ENCODE assay signal across 18 cellular contexts in the genomic region with DNA sequence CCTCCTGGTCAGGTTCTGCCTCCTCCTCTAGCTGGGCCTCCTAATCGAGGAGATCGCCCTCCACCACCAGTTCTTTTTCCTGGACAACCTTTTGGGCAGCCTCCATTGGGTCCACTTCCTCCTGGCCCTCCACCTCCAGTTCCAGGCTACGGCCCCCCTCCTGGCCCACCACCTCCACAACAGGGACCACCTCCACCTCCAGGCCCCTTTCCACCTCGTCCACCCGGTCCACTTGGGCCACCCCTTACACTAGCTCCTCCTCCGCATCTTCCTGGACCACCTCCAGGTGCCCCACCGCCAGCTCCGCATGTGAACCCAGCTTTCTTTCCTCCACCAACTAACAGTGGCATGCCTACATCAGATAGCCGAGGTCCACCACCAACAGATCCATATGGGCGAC. TPM values are rescaled to one million over a fixed set of nuclear protein-coding genes. Genes with fewer than 3 reads are reported as not detected.
DNase-seq lines count a peak whose midpoint lies in the region; ATAC-seq and TF ChIP-seq lines count a peak whose summit lies in the region.
"Had no signal": no experiment of that assay in that cellular context is flagged by ENCODE, and none has a peak within 500 bp of the region (broad histone marks: within the 10 kb centered on the region; RNA-seq: fewer than 3 reads in every experiment).

No MANE protein-coding gene starts in this region.

- POLR2A ChIA-PET in IMR-90 (lab: Charles Lee; ENCODE audit: unreplicated experiment) (no interaction called here), RWPE1 (lab: Yijun Ruan, JAX; ENCODE audit: low non-redundant PET) (no interaction called here)

- H3K4me2 ChIP-seq in IMR-90 (ENCODE audit: low read depth, low read length) = no peak overlapping the region
- no peak overlapping the region for H3K4me2 ChIP-seq in trophoblast cell (ENCODE audit: low read length)
- H3K4me2 ChIP-seq: KMS-11 had no signal

- no peak overlapping the region for H2BK20ac ChIP-seq in IMR-90 (ENCODE audit: low read depth, low read length)

- peaks cover 12% of the 10 kb centered on the region for H3K4me1 Mint-ChIP-seq in activated CD4-positive, alpha-beta T cell treated with anti-CD3 and anti-CD28 coated beads, Interleukin-2, amount 10 ng/mL, durations not matched to agents 24 days and 14 days
- H3K4me1 Mint-ChIP-seq in endodermal cell (no peaks in the 10 kb centered on the region), osteocyte (ENCODE audit: unreplicated experiment) (no peaks in the 10 kb centered on the region)
- peaks cover 10 to 15% of the 10 kb centered on the region in 2 donors for H3K4me1 Mint-ChIP-seq in natural killer cell treated with Interleukin-12 subunit alpha and Interleukin-12 subunit beta and Interleukin-15 and Interleukin-18, amount 100 ng/mL, for 72 hours (ENCODE audit: low read depth in 2 of 2)

- no peak overlapping the region for H4K5ac ChIP-seq in IMR-90 (ENCODE audit: low read depth, low read length)

- no peaks in the 10 kb centered on the region for H3K9me3 Mint-ChIP-seq in activated CD4-positive, alpha-beta T cell treated with anti-CD3 and anti-CD28 coated beads, Interleukin-2, amount 10 ng/mL, durations not matched to agents 24 days and 14 days
- H3K9me3 Mint-ChIP-seq in endodermal cell (no peaks in the 10 kb centered on the region), osteocyte (ENCODE audit: unreplicated experiment) (no peaks in the 10 kb centered on the region)
- no peaks in the 10 kb centered on the region for H3K9me3 Mint-ChIP-seq in natural killer cell treated with Interleukin-12 subunit alpha and Interleukin-12 subunit beta and Interleukin-15 and Interleukin-18, amount 100 ng/mL, for 72 hours
- H3K9me3 Mint-ChIP-seq: CD8-positive, alpha-beta T cell had no signal

- intact Hi-C loops in activated CD4-positive, alpha-beta T cell treated with anti-CD3 and anti-CD28 coated beads, Interleukin-2, amount 10 ng/mL, durations not matched to agents 24 days and 14 days (cut with micrococcal nuclease) = loop anchor here (10.0 kb wide), 1 partner anchor 394 kb away; no protein-coding TSS in a partner anchor
- intact Hi-C loops in IMR-90 (cut with micrococcal nuclease) = no loop called here

- BruUV-seq in IMR-90 (replicated peaks; lab: Mats Ljungman, UMichigan) = TSS peak; percentile 37

- H3K79me1 ChIP-seq in IMR-90 (ENCODE audit: low read depth in 1 of 2, low read length in 2 of 2) = peaks cover 30 to 40% of the 10 kb centered on the region in 2 experiments
- H3K79me1 ChIP-seq in trophoblast cell (ENCODE audit: low read length) = no peaks in the 10 kb centered on the region

- no peak overlapping the region for H2AK9ac ChIP-seq in IMR-90 (replicated peaks; ENCODE audit: low read depth, low read length, poor library complexity)

- H3K18ac ChIP-seq in IMR-90 (ENCODE audit: low read depth, low read length) = no peak overlapping the region
- H3K18ac ChIP-seq in trophoblast cell (ENCODE audit: low read length) = no peak overlapping the region

- H3K23ac ChIP-seq in IMR-90 (ENCODE audit: low read depth, low read length) (no peak overlapping the region), trophoblast cell (ENCODE audit: low read length) (no peak overlapping the region)

- dilution Hi-C loops in IMR-90 (cut with HindIII; ENCODE audit: low sequenced_read_pairs, unreplicated experiment) = no loop called here

- H3K4me3 Mint-ChIP-seq in activated CD4-positive, alpha-beta T cell treated with anti-CD3 and anti-CD28 coated beads, Interleukin-2, amount 10 ng/mL, durations not matched to agents 24 days and 14 days = no peak overlapping the region
- no peak overlapping the region for H3K4me3 Mint-ChIP-seq in endodermal cell
- H3K4me3 Mint-ChIP-seq in osteocyte (ENCODE audit: unreplicated experiment) = no peak overlapping the region
- H3K4me3 Mint-ChIP-seq in natural killer cell treated with Interleukin-12 subunit alpha and Interleukin-12 subunit beta and Interleukin-15 and Interleukin-18, amount 100 ng/mL, for 72 hours = no peak overlapping the region
- H3K4me3 Mint-ChIP-seq: CD8-positive, alpha-beta T cell had no signal

- no peak for TF ChIP-seq CTCF in IMR-90 (conservative IDR thresholded peaks at IDR 0.05; ENCODE audit: low read depth, low read length)
- no peak for TF ChIP-seq CTCF in endodermal cell (conservative IDR thresholded peaks at IDR 0.05)
- no peak for TF ChIP-seq CTCF in osteocyte (IDR thresholded peaks at IDR 0.05)
- no peak for TF ChIP-seq CTCF in RWPE1 (conservative IDR thresholded peaks at IDR 0.05; ENCODE audit: low read depth)

- no peak overlapping the region for H2BK12ac ChIP-seq in trophoblast cell (ENCODE audit: low read length)

- H2AFZ ChIP-seq in IMR-90 (replicated peaks; ENCODE audit: low read length, poor library complexity) (no peak overlapping the region), trophoblast cell (ENCODE audit: insufficient read depth, low read length, poor library complexity) (no peak overlapping the region)

- H3K9me3 ChIP-seq in IMR-90 (ENCODE audit: control insufficient read depth, insufficient read depth, low read length) (no peaks in the 10 kb centered on the region), endodermal cell (ENCODE audit: control insufficient read depth, low read length) (no peaks in the 10 kb centered on the region), trophoblast cell (ENCODE audit: insufficient read depth, low read depth, low read length) (no peaks in the 10 kb centered on the region)

- H3K27me3 ChIP-seq in IMR-90 (ENCODE audit: control insufficient read depth, insufficient read depth, low read length) = no peaks in the 10 kb centered on the region
- H3K27me3 ChIP-seq in endodermal cell (ENCODE audit: control insufficient read depth, insufficient read depth, low read length, poor library complexity, severe bottlenecking) = no peaks in the 10 kb centered on the region
- no peaks in the 10 kb centered on the region for H3K27me3 ChIP-seq in trophoblast cell (ENCODE audit: insufficient read depth, low read length)

- ATAC-seq in IMR-90 (ENCODE audit: low read depth) = no peak
- ATAC-seq in natural killer cell treated with Interleukin-12 subunit alpha and Interleukin-12 subunit beta and Interleukin-15 and Interleukin-18, amount 100 ng/mL, for 72 hours = no peak
- ATAC-seq: CD8-positive, alpha-beta T cell; HCT116 had no signal

- TF ChIP-seq RAD21 in IMR-90 (IDR thresholded peaks at IDR 0.05; ENCODE audit: low read length) = no peak

- H3K4ac ChIP-seq in IMR-90 (ENCODE audit: low read depth, low read length) (no peak overlapping the region), trophoblast cell (ENCODE audit: low read depth, low read length) (no peak overlapping the region)

- H3K27ac ChIP-seq in IMR-90 (ENCODE audit: insufficient read depth, low read length) (no peak overlapping the region), endodermal cell (ENCODE audit: low read depth, low read length) (no peak overlapping the region), trophoblast cell (ENCODE audit: low read depth, low read length) (no peak overlapping the region), RWPE1 (no peak overlapping the region)
- H3K27ac ChIP-seq: KMS-11 had no signal

- in situ Hi-C loops in IMR-90 (cut with MboI; ENCODE audit: low sequenced_read_pairs) = no loop called here

- no peak overlapping the region for H3K14ac ChIP-seq in IMR-90 (replicated peaks; ENCODE audit: low read depth, low read length)
- no peak overlapping the region for H3K14ac ChIP-seq in trophoblast cell (ENCODE audit: low read length)

- no peak for DNase-seq in activated CD4-positive, alpha-beta T cell treated with anti-CD3 and anti-CD28 coated beads, Interleukin-2, amount 10 ng/mL, durations not matched to agents 24 days and 14 days
- no peak for DNase-seq in activated CD4-positive, alpha-beta T cell treated with anti-CD3 and anti-CD28 coated beads for 48 hours
- DNase-seq in IMR-90 = no peak
- peak; percentile 44 for DNase-seq in endodermal cell
- DNase-seq in osteocyte (ENCODE audit: extremely low spot score, unreplicated experiment) = no peak
- no peak for DNase-seq in trophoblast cell
- DNase-seq in natural killer cell treated with Interleukin-12 subunit alpha and Interleukin-12 subunit beta and Interleukin-15 and Interleukin-18, amount 100 ng/mL, for 72 hours (ENCODE audit: low spot score) = no peak
- DNase-seq in RWPE1 (ENCODE audit: low spot score) = no peak
- DNase-seq: 8988T; CD8-positive, alpha-beta T cell; DMS79; NCI-H1092; NCI-H146; NCI-H2081; NCI-H510A treated with DMSO at 0.1 percent for 48 hours; SHP77 treated with DMSO at 0.1 percent for 48 hours had no signal

- H4K8ac ChIP-seq in IMR-90 (ENCODE audit: low read depth in 2 of 2, low read length in 2 of 2) (no peak overlapping the region), trophoblast cell (ENCODE audit: low read depth, low read length) (no peak overlapping the region)

- H3K27ac Mint-ChIP-seq in activated CD4-positive, alpha-beta T cell treated with anti-CD3 and anti-CD28 coated beads, Interleukin-2, amount 10 ng/mL, durations not matched to agents 24 days and 14 days = peak overlapping the region; percentile 13
- H3K27ac Mint-ChIP-seq in endodermal cell = peak overlapping the region; percentile 68
- peak overlapping the region; percentile 54 for H3K27ac Mint-ChIP-seq in osteocyte (ENCODE audit: unreplicated experiment)
- H3K27ac Mint-ChIP-seq in natural killer cell treated with Interleukin-12 subunit alpha and Interleukin-12 subunit beta and Interleukin-15 and Interleukin-18, amount 100 ng/mL, for 72 hours = peak overlapping the region in 1 of 2 donors; percentile 22
- H3K27ac Mint-ChIP-seq: CD8-positive, alpha-beta T cell had no signal

- 100% methylated on average over 3 of the region's 10 CpGs; no CpG with 5 or more reads in 1 of the 2 experiments for WGBS in IMR-90 (ENCODE audit: extremely low coverage in 2 of 2, insufficient read length in 1 of 2), 2 experiments
- WGBS in endodermal cell (ENCODE audit: insufficient coverage in 1 of 2, insufficient read length in 1 of 2), 2 experiments = 96 to 100% methylated on average over 2 to 10 of the region's 10 CpGs
- WGBS in trophoblast cell (ENCODE audit: extremely low coverage, insufficient coverage, insufficient read length) = no CpG with 5 or more reads among the region's 10 CpGs

- no peak overlapping the region for H4K12ac ChIP-seq in trophoblast cell (ENCODE audit: low read depth, low read length)

- H4K20me1 ChIP-seq in IMR-90 (ENCODE audit: insufficient read depth, low read length) = no peaks in the 10 kb centered on the region

- H3K4me3 ChIP-seq in IMR-90 (ENCODE audit: insufficient read depth, low read depth, low read length) (no peak overlapping the region), endodermal cell (ENCODE audit: low read length) (no peak overlapping the region), trophoblast cell (ENCODE audit: low read depth, low read length) (no peak overlapping the region)

- H3K4me1 ChIP-seq in IMR-90 (ENCODE audit: control insufficient read depth, insufficient read depth, low read length) = no peaks in the 10 kb centered on the region
- no peaks in the 10 kb centered on the region for H3K4me1 ChIP-seq in endodermal cell (ENCODE audit: control insufficient read depth, insufficient read depth, low read length)
- no peaks in the 10 kb centered on the region for H3K4me1 ChIP-seq in trophoblast cell (ENCODE audit: control insufficient read depth in 1 of 2, insufficient read depth in 2 of 2, low read length in 2 of 2)

- H3K36me3 ChIP-seq in IMR-90 (ENCODE audit: control insufficient read depth, insufficient read depth, low read length) = peaks cover 39% of the 10 kb centered on the region
- peaks cover 99% of the 10 kb centered on the region for H3K36me3 ChIP-seq in endodermal cell (ENCODE audit: control insufficient read depth, insufficient read depth, low read length)
- H3K36me3 ChIP-seq in trophoblast cell (ENCODE audit: control insufficient read depth in 1 of 2, insufficient read depth in 2 of 2, low read length in 2 of 2) = peaks cover 19 to 20% of the 10 kb centered on the region in 2 experiments

- TF ChIP-seq POLR2A in IMR-90 (IDR thresholded peaks at IDR 0.05; ENCODE audit: low read depth, low read length) = no peak

- CTCF ChIA-PET in IMR-90 (lab: Yijun Ruan, JAX) = interaction anchor here (0.6 kb wide), 2 partner anchors 26 to 33 kb away, joined by 3 to 4 read pairs; no protein-coding TSS in a partner anchor
- CTCF ChIA-PET in RWPE1 (lab: Yijun Ruan, JAX) = no interaction called here

- H2BK5ac ChIP-seq in IMR-90 (ENCODE audit: low read depth, low read length, poor library complexity, severe bottlenecking) (no peak overlapping the region), trophoblast cell (ENCODE audit: low read depth, low read length, poor library complexity) (no peak overlapping the region)

- H3K9ac ChIP-seq in IMR-90 (ENCODE audit: low read depth, low read length) (no peak overlapping the region), endodermal cell (ENCODE audit: extremely low read depth, low read length, poor library complexity, severe bottlenecking) (no peak overlapping the region), trophoblast cell (ENCODE audit: low read length) (no peak overlapping the region)
- H3K9ac ChIP-seq: KMS-11 had no signal

- H3K27me3 Mint-ChIP-seq in activated CD4-positive, alpha-beta T cell treated with anti-CD3 and anti-CD28 coated beads, Interleukin-2, amount 10 ng/mL, durations not matched to agents 24 days and 14 days = no peaks in the 10 kb centered on the region
- H3K27me3 Mint-ChIP-seq in endodermal cell (ENCODE audit: insufficient read depth) = no peaks in the 10 kb centered on the region
- no peaks in the 10 kb centered on the region for H3K27me3 Mint-ChIP-seq in osteocyte (ENCODE audit: unreplicated experiment)
- H3K27me3 Mint-ChIP-seq in natural killer cell treated with Interleukin-12 subunit alpha and Interleukin-12 subunit beta and Interleukin-15 and Interleukin-18, amount 100 ng/mL, for 72 hours = no peaks in the 10 kb centered on the region

- no peak overlapping the region for H4K91ac ChIP-seq in IMR-90 (ENCODE audit: insufficient read depth, low read depth, low read length)
- no peak overlapping the region for H4K91ac ChIP-seq in trophoblast cell (ENCODE audit: low read depth, low read length)

- peaks cover 3% of the 10 kb centered on the region; the same call in 1 of the 2 replicates for H3K9me1 ChIP-seq in IMR-90 (ENCODE audit: insufficient read depth, low read length)

- peaks cover 62% of the 10 kb centered on the region for H3K36me3 Mint-ChIP-seq in activated CD4-positive, alpha-beta T cell treated with anti-CD3 and anti-CD28 coated beads, Interleukin-2, amount 10 ng/mL, durations not matched to agents 24 days and 14 days (ENCODE audit: low read depth)
- peaks cover 72% of the 10 kb centered on the region for H3K36me3 Mint-ChIP-seq in endodermal cell (ENCODE audit: low read depth)
- peaks cover 58% of the 10 kb centered on the region for H3K36me3 Mint-ChIP-seq in osteocyte (ENCODE audit: unreplicated experiment)
- H3K36me3 Mint-ChIP-seq in natural killer cell treated with Interleukin-12 subunit alpha and Interleukin-12 subunit beta and Interleukin-15 and Interleukin-18, amount 100 ng/mL, for 72 hours = peaks cover 36% of the 10 kb centered on the region

- H3K56ac ChIP-seq in IMR-90 (ENCODE audit: extremely low read depth, insufficient read depth, low read length) = no peak overlapping the region

- H2AK5ac ChIP-seq in IMR-90 (ENCODE audit: low read depth, low read length) (no peak overlapping the region), trophoblast cell (ENCODE audit: low read length) (no peak overlapping the region)

- H3K79me2 ChIP-seq in trophoblast cell (ENCODE audit: control insufficient read depth, insufficient read depth, low read length, poor library complexity) = no peaks in the 10 kb centered on the region

- H2BK15ac ChIP-seq in IMR-90 (ENCODE audit: low read depth, low read length) = no peak overlapping the region

- no peak overlapping the region for H2BK120ac ChIP-seq in IMR-90 (ENCODE audit: low read depth, low read length)
- no peak overlapping the region for H2BK120ac ChIP-seq in trophoblast cell (ENCODE audit: insufficient read depth, low read length, poor library complexity)

RNA-seq across cellular contexts. Expression of a gene that starts 19.3 kb away (rescaled TPM):
- 114 and 121 TPM in 2 replicates for total RNA-seq in activated CD4-positive, alpha-beta T cell treated with anti-CD3 and anti-CD28 coated beads, Interleukin-2, amount 10 ng/mL, durations not matched to agents 24 days and 14 days
- total RNA-seq in IMR-90 (2012; rRNA removed) (9.1 and 13.9 TPM in 2 replicates), endodermal cell (100 to 1,000 TPM; 115 to 139 TPM), osteocyte (66.5 and 70.2 TPM in 2 replicates)
- polyA plus RNA-seq in IMR-90 (2012; rRNA removed) = 39.3 and 40.7 TPM in 2 replicates
- polyA plus RNA-seq in IMR-90 (2012; cell fraction: cytosol; rRNA removed) = 6.3 and 19.2 TPM in 2 replicates
- 33.6 and 40.9 TPM in 2 replicates for polyA plus RNA-seq in IMR-90 (2012; cell fraction: nucleus; rRNA removed; ENCODE audit: low replicate concordance)
- 107 TPM for polyA plus RNA-seq in endodermal cell (2013, experiment 1 of 2)
- polyA plus RNA-seq in endodermal cell (2013, experiment 2 of 2) = 91.5 TPM
- polyA plus RNA-seq in trophoblast cell (2013) = 48.6 and 50.7 TPM in 2 replicates
- 100 to 1,000 TPM in 1 of 2 donors, 10 to 100 TPM in 1; 84.3 to 101 TPM for total RNA-seq in natural killer cell treated with Interleukin-12 subunit alpha and Interleukin-12 subunit beta and Interleukin-15 and Interleukin-18, amount 100 ng/mL, for 72 hours
